In genomic region chr1:190904091-190904695, GRCh38 we compare ENCODE assay signal across 21 cellular contexts.
A peak's percentile ranks its signal among the peaks of the same experiment; 100 is the strongest.
DNase-seq lines count a peak whose midpoint lies in the region; TF ChIP-seq lines count a peak whose summit lies in the region.
"Had no signal": no experiment of that assay in that cellular context is flagged by ENCODE, and none has a peak within 500 bp of the region (broad histone marks: within the 10 kb centered on the region; RNA-seq: fewer than 3 reads in every experiment).

No MANE protein-coding gene starts in this region.

- H3K27me3 ChIP-seq in adipocyte (replicated peaks; ENCODE audit: control insufficient read depth, insufficient read depth, low read length) = no peaks in the 10 kb centered on the region
- H3K27me3 ChIP-seq: BLaER1 had no signal

- H3K4me3 ChIP-seq in adipocyte (ENCODE audit: low read length) (no peak overlapping the region), fibroblast of the aortic adventitia (ENCODE audit: low read depth, low read length) (no peak overlapping the region)
- H3K4me3 ChIP-seq: BLaER1, psoas muscle, thoracic aorta had no signal

- H3K9ac ChIP-seq in adipocyte (ENCODE audit: low read length) = no peak overlapping the region
- H3K9ac ChIP-seq: BLaER1 had no signal

- no peak for TF ChIP-seq CTCF in fibroblast of the aortic adventitia (IDR thresholded peaks at IDR 0.05; ENCODE audit: insufficient read depth, low read length)

- no peaks in the 10 kb centered on the region for H3K9me3 ChIP-seq in adipocyte (ENCODE audit: control insufficient read depth, low read length)
- H3K9me3 ChIP-seq: BLaER1, psoas muscle, thoracic aorta had no signal

- no peaks in the 10 kb centered on the region for H3K4me1 ChIP-seq in adipocyte (ENCODE audit: control insufficient read depth, insufficient read depth, low read length)
- H3K4me1 ChIP-seq: BLaER1, psoas muscle had no signal

- DNase-seq in HS-5 (ENCODE audit: low read depth) (peak; percentile 57), adipocyte (ENCODE audit: low read depth) (peak; percentile 61), fibroblast of the aortic adventitia (ENCODE audit: low read depth) (peak; percentile 19), stromal cell of bone marrow (ENCODE audit: low read depth) (peak; percentile 12), amygdala (lab: John Stamatoyannopoulos, UW) (no peak), NCI-H1417 treated with DMSO at 0.1 percent for 48 hours (lab: John Stamatoyannopoulos, UW) (no peak), NCI-H2227 treated with DMSO at 0.1 percent for 48 hours (lab: John Stamatoyannopoulos, UW) (no peak)
- DNase-seq: activated CD4-positive, alpha-beta memory T cell treated with anti-CD3 and anti-CD28 coated beads for 36 hours; activated naive CD4-positive, alpha-beta T cell treated with anti-CD3 and anti-CD28 coated beads, Interleukin-2, amount 10 ng/mL, durations not matched to agents 7 days and 5 days; activated T-cell treated with anti-CD3 and anti-CD28 coated beads, Interleukin-2, amount 50 U/mL, for 1 hour; caudate nucleus; hypothalamus; midbrain; MM.1S; NCI-H2029; NCI-H510A; psoas muscle; SHP77 treated with DMSO at 0.1 percent for 48 hours; WERI-Rb-1 had no signal

- H3K36me3 ChIP-seq in adipocyte (ENCODE audit: control insufficient read depth, insufficient read depth, low read length, severe bottlenecking) = no peaks in the 10 kb centered on the region
- H3K36me3 ChIP-seq: BLaER1, thoracic aorta, WERI-Rb-1 had no signal

Comparison
In these comparisons a context has a peak if more than half of its experiments do, and no peak if none do; other contexts are left out.
1. DNase-seq: peak in HS-5 (single experiment), adipocyte (single experiment), fibroblast of the aortic adventitia (single experiment) and stromal cell of bone marrow (single experiment); none in amygdala (0 of 56), NCI-H1417 treated with DMSO at 0.1 percent for 48 hours (single experiment) and NCI-H2227 treated with DMSO at 0.1 percent for 48 hours (single experiment).